Comparison of ENCODE assay signal across 18 cellular contexts in genomic region chr7:82036146-82036886, GRCh38.
DNase-seq lines count a peak whose midpoint lies in the region; ATAC-seq and TF ChIP-seq lines count a peak whose summit lies in the region.
"Had no signal": no experiment of that assay in that cellular context is flagged by ENCODE, and none has a peak within 500 bp of the region (broad histone marks: within the 10 kb centered on the region; RNA-seq: fewer than 3 reads in every experiment).

No MANE protein-coding gene starts in this region.

- no peaks in the 10 kb centered on the region for H3K9me3 ChIP-seq in prostate gland
- H3K9me3 ChIP-seq: A549, breast epithelium, lower lobe of right lung had no signal

- peaks cover 5% of the 10 kb centered on the region for H3K36me3 Mint-ChIP-seq in natural killer cell treated with Interleukin-12 subunit alpha and Interleukin-12 subunit beta and Interleukin-15 and Interleukin-18, amount 100 ng/mL, for 72 hours

- no peak for TF ChIP-seq POLR2A in prostate gland (IDR thresholded peaks at IDR 0.05)

- no peaks in the 10 kb centered on the region for H3K9me3 Mint-ChIP-seq in natural killer cell treated with Interleukin-12 subunit alpha and Interleukin-12 subunit beta and Interleukin-15 and Interleukin-18, amount 100 ng/mL, for 72 hours
- H3K9me3 Mint-ChIP-seq: activated T-helper 17 cell treated with anti-CD3 and anti-CD28 coated beads, Interleukin-2, amount 50 U/mL, for 72 hours had no signal

- no peak for ATAC-seq in natural killer cell treated with Interleukin-12 subunit alpha and Interleukin-12 subunit beta and Interleukin-15 and Interleukin-18, amount 100 ng/mL, for 72 hours
- ATAC-seq: A549; activated T-helper 17 cell treated with anti-CD3 and anti-CD28 coated beads, Interleukin-2, amount 50 U/mL, for 72 hours; lower lobe of right lung; Panc1 had no signal

- no peaks in the 10 kb centered on the region for H3K4me1 ChIP-seq in prostate gland (replicated peaks)
- H3K4me1 ChIP-seq: breast epithelium, lower lobe of right lung had no signal

- DNase-seq in A172 (ENCODE audit: low spot score), result peak; percentile 6
- peak; percentile 39 for DNase-seq in HFF-Myc (ENCODE audit: extremely low read depth, low read depth)
- DNase-seq in astrocyte of the cerebellum (ENCODE audit: low read depth), result peak; percentile 33
- peak; percentile 78 for DNase-seq in glomerular endothelial cell (ENCODE audit: extremely low read depth, low read depth, low spot score)
- no peak for DNase-seq in NCI-H524 treated with DMSO at 0.1 percent for 48 hours (lab: John Stamatoyannopoulos, UW)
- no peak for DNase-seq in prostate gland (ENCODE audit: low spot score)
- no peak for DNase-seq in natural killer cell treated with Interleukin-12 subunit alpha and Interleukin-12 subunit beta and Interleukin-15 and Interleukin-18, amount 100 ng/mL, for 72 hours (ENCODE audit: low spot score)
- no peak for DNase-seq in head of caudate nucleus
- DNase-seq: activated CD4-positive, alpha-beta T cell treated with anti-CD3 and anti-CD28 coated beads, Interleukin-2, amount 50 U/mL, for 4 hours; lower lobe of right lung; NCI-H345; occipital lobe; stimulated activated CD4-positive, alpha-beta T cell treated with anti-CD3 and anti-CD28 coated beads, Interleukin-12 subunit alpha, Interleukin-12 subunit beta, amount 100 ng/mL, for 4 hours; T1000 had no signal

- H3K27ac Mint-ChIP-seq in natural killer cell treated with Interleukin-12 subunit alpha and Interleukin-12 subunit beta and Interleukin-15 and Interleukin-18, amount 100 ng/mL, for 72 hours, result no peak overlapping the region
- H3K27ac Mint-ChIP-seq: activated T-helper 17 cell treated with anti-CD3 and anti-CD28 coated beads, Interleukin-2, amount 50 U/mL, for 72 hours had no signal

- WGBS in prostate gland, result 91% methylated on average over 3 of the region's 3 CpGs

- intact Hi-C loops in prostate gland (cut with DNase I) (no loop called here), head of caudate nucleus (cut with DNase I) (no loop called here)

- no peaks in the 10 kb centered on the region for H3K36me3 ChIP-seq in prostate gland
- H3K36me3 ChIP-seq: breast epithelium, lower lobe of right lung had no signal

- no peak overlapping the region for H3K4me3 Mint-ChIP-seq in natural killer cell treated with Interleukin-12 subunit alpha and Interleukin-12 subunit beta and Interleukin-15 and Interleukin-18, amount 100 ng/mL, for 72 hours
- H3K4me3 Mint-ChIP-seq: activated T-helper 17 cell treated with anti-CD3 and anti-CD28 coated beads, Interleukin-2, amount 50 U/mL, for 72 hours had no signal

- in situ Hi-C loops in astrocyte of the cerebellum (cut with HindIII; ENCODE audit: low sequenced_read_pairs), result loop anchor here (25.0 kb wide), 1 partner anchor 701 kb away; no protein-coding TSS in a partner anchor

- H3K27ac ChIP-seq in prostate gland, result no peak overlapping the region
- H3K27ac ChIP-seq: A549, breast epithelium, lower lobe of right lung had no signal

- H3K27me3 Mint-ChIP-seq in natural killer cell treated with Interleukin-12 subunit alpha and Interleukin-12 subunit beta and Interleukin-15 and Interleukin-18, amount 100 ng/mL, for 72 hours, result no peaks in the 10 kb centered on the region
- H3K27me3 Mint-ChIP-seq: activated T-helper 17 cell treated with anti-CD3 and anti-CD28 coated beads, Interleukin-2, amount 50 U/mL, for 72 hours had no signal

- no peak overlapping the region for H3K4me3 ChIP-seq in HFF-Myc (replicated peaks; ENCODE audit: low read depth, low read length)
- no peak overlapping the region for H3K4me3 ChIP-seq in astrocyte of the cerebellum (ENCODE audit: low read depth, low read length)
- no peak overlapping the region for H3K4me3 ChIP-seq in prostate gland
- H3K4me3 ChIP-seq: A549, breast epithelium, lower lobe of right lung had no signal

- H3K4me1 Mint-ChIP-seq in natural killer cell treated with Interleukin-12 subunit alpha and Interleukin-12 subunit beta and Interleukin-15 and Interleukin-18, amount 100 ng/mL, for 72 hours (ENCODE audit: low read depth in 2 of 2), result no peaks in the 10 kb centered on the region
- H3K4me1 Mint-ChIP-seq: activated T-helper 17 cell treated with anti-CD3 and anti-CD28 coated beads, Interleukin-2, amount 50 U/mL, for 72 hours had no signal

- TF ChIP-seq CTCF in HFF-Myc (IDR thresholded peaks at IDR 0.05; ENCODE audit: low read depth, low read length, missing control alignments) (no peak), astrocyte of the cerebellum (IDR thresholded peaks at IDR 0.05; ENCODE audit: low read depth, low read length, missing control alignments) (no peak), prostate gland (IDR thresholded peaks at IDR 0.05) (no peak)

- no peaks in the 10 kb centered on the region for H3K27me3 ChIP-seq in prostate gland (replicated peaks; ENCODE audit: insufficient read depth)
- H3K27me3 ChIP-seq: breast epithelium had no signal

Comparison
In these comparisons a context has a peak if more than half of its experiments do, and no peak if none do; other contexts are left out.
1. DNase-seq: peak in A172 (single experiment), HFF-Myc (single experiment), astrocyte of the cerebellum (single experiment) and glomerular endothelial cell (single experiment); none in NCI-H524 treated with DMSO at 0.1 percent for 48 hours (single experiment), prostate gland (single experiment), natural killer cell treated with Interleukin-12 subunit alpha and Interleukin-12 subunit beta and Interleukin-15 and Interleukin-18, amount 100 ng/mL, for 72 hours (single experiment) and head of caudate nucleus (0 of 42).